ENCODE assay signal across 2 cellular contexts in the genomic region with DNA sequence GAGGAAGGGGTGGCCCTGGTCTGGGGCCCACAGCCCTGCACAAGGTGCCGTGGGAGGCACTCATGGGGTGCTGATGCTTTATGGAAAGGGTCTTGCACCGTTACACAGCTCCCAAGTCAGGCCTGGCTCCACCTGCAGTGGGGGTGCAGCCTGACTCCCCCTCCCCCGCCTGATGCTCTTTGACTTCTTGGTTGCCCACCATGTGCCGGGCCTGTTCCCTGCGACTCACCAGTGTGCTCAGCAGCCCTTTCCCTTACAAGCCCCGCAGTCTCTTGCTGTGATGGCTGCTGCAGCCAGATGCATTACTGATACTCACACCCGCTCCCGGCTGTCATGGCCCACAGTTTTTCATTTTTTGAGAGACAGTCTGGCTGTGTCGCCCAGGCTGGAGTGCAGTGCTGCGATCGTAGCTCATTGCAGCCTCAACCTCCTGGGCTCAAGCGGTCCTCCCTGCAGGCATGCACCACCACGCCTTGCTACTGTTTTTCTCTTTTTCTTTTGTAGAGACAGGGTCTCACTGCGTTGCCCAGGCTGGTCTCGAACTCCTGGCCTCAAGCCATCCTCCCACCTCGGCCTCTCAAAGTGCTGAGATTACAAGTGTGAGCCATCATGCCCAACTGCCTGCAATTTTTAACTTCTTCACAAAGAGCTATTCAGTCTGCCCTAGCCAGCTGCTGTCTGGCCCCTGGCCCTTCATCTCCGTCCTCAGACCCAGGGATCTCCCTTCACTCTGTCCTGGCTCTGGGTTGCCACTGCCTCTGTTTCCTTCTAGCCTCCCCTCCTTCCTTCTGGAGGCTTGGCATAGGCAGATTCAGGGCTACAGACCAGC.
TF ChIP-seq lines count a peak whose summit lies in the region.

No MANE protein-coding gene starts in this region.

TF ChIP-seq in SK-N-SH, 30 proteins besides CTCF, POLR2A, EP300 and RAD21 (continued from another document):
- TF ChIP-seq, protein P1, sequence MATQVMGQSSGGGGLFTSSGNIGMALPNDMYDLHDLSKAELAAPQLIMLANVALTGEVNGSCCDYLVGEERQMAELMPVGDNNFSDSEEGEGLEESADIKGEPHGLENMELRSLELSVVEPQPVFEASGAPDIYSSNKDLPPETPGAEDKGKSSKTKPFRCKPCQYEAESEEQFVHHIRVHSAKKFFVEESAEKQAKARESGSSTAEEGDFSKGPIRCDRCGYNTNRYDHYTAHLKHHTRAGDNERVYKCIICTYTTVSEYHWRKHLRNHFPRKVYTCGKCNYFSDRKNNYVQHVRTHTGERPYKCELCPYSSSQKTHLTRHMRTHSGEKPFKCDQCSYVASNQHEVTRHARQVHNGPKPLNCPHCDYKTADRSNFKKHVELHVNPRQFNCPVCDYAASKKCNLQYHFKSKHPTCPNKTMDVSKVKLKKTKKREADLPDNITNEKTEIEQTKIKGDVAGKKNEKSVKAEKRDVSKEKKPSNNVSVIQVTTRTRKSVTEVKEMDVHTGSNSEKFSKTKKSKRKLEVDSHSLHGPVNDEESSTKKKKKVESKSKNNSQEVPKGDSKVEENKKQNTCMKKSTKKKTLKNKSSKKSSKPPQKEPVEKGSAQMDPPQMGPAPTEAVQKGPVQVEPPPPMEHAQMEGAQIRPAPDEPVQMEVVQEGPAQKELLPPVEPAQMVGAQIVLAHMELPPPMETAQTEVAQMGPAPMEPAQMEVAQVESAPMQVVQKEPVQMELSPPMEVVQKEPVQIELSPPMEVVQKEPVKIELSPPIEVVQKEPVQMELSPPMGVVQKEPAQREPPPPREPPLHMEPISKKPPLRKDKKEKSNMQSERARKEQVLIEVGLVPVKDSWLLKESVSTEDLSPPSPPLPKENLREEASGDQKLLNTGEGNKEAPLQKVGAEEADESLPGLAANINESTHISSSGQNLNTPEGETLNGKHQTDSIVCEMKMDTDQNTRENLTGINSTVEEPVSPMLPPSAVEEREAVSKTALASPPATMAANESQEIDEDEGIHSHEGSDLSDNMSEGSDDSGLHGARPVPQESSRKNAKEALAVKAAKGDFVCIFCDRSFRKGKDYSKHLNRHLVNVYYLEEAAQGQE (IDR thresholded peaks at IDR 0.05; ENCODE audit: low read depth, low read length) = no peak
- TF ChIP-seq, protein P2, sequence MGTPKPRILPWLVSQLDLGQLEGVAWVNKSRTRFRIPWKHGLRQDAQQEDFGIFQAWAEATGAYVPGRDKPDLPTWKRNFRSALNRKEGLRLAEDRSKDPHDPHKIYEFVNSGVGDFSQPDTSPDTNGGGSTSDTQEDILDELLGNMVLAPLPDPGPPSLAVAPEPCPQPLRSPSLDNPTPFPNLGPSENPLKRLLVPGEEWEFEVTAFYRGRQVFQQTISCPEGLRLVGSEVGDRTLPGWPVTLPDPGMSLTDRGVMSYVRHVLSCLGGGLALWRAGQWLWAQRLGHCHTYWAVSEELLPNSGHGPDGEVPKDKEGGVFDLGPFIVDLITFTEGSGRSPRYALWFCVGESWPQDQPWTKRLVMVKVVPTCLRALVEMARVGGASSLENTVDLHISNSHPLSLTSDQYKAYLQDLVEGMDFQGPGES (IDR thresholded peaks at IDR 0.05; ENCODE audit: low read depth, low read length) = no peak
- no peak for TF ChIP-seq FOXJ3 (CRISPR knock-in tag; IDR thresholded peaks at IDR 0.05)
- TF ChIP-seq RFX5 (IDR thresholded peaks at IDR 0.05; ENCODE audit: low read length) = no peak
- no peak for TF ChIP-seq GABPA (IDR thresholded peaks at IDR 0.05; ENCODE audit: low read depth)
- TF ChIP-seq POLR2AphosphoS5 (IDR thresholded peaks at IDR 0.05; ENCODE audit: low read depth, low read length) = no peak
- TF ChIP-seq, protein P3, sequence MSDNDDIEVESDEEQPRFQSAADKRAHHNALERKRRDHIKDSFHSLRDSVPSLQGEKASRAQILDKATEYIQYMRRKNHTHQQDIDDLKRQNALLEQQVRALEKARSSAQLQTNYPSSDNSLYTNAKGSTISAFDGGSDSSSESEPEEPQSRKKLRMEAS (IDR thresholded peaks at IDR 0.05; ENCODE audit: low read depth) = no peak
- TF ChIP-seq GATA2 (CRISPR knock-in tag; IDR thresholded peaks at IDR 0.05) = no peak
- TF ChIP-seq SMC3 (IDR thresholded peaks at IDR 0.05; ENCODE audit: low read depth, low read length) = no peak
- no peak for TF ChIP-seq NFIC (IDR thresholded peaks at IDR 0.05; ENCODE audit: borderline replicate concordance)
- no peak for TF ChIP-seq ELF1 (IDR thresholded peaks at IDR 0.05)
- TF ChIP-seq, protein P4, sequence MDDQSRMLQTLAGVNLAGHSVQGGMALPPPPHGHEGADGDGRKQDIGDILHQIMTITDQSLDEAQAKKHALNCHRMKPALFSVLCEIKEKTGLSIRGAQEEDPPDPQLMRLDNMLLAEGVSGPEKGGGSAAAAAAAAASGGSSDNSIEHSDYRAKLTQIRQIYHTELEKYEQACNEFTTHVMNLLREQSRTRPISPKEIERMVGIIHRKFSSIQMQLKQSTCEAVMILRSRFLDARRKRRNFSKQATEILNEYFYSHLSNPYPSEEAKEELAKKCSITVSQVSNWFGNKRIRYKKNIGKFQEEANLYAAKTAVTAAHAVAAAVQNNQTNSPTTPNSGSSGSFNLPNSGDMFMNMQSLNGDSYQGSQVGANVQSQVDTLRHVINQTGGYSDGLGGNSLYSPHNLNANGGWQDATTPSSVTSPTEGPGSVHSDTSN (IDR thresholded peaks at IDR 0.05) = no peak
- no peak for TF ChIP-seq TEAD4 (IDR thresholded peaks at IDR 0.05; ENCODE audit: borderline replicate concordance, insufficient read depth)
- TF ChIP-seq SIN3A (IDR thresholded peaks at IDR 0.05; ENCODE audit: borderline replicate concordance, low read depth, low read length) = no peak

TF ChIP-seq in SK-N-SH treated with all-trans-retinoic acid at 6 μM for 48 hours, 23 proteins besides CTCF, POLR2A, EP300 and RAD21 (continued from another document):
- TF ChIP-seq TSHZ2 (CRISPR knock-in tag; IDR thresholded peaks at IDR 0.05) (no peak), PPARA (CRISPR knock-in tag; IDR thresholded peaks at IDR 0.05; ENCODE audit: borderline replicate concordance) (no peak)
